ENCODE assay signal across 8 cellular contexts in genomic region chr16:3020604-3021448, GRCh38. TPM values are rescaled to one million over a fixed set of nuclear protein-coding genes. Genes with fewer than 3 reads are reported as not detected.
DNase-seq lines count a peak whose midpoint lies in the region; ATAC-seq and TF ChIP-seq lines count a peak whose summit lies in the region.

No MANE protein-coding gene starts in this region.

- H3K27me3 ChIP-seq in SU-DHL-6 (ENCODE audit: low read length): no peaks in the 10 kb centered on the region
- H3K27me3 ChIP-seq in ascending aorta: peaks cover 6% of the 10 kb centered on the region
- peaks cover 0 to 11% of the 10 kb centered on the region in 2 donors for H3K27me3 ChIP-seq in right atrium auricular region

- H3K27ac ChIP-seq in SU-DHL-6 (ENCODE audit: low read depth, low read length) (peak overlapping the region; percentile 40), ascending aorta (peak overlapping the region; percentile 98 to 100), right atrium auricular region (peak overlapping the region; percentile 95 to 99)

- H3K9ac ChIP-seq in SU-DHL-6 (ENCODE audit: low read length): peak overlapping the region; percentile 68

- peak overlapping the region; percentile 97 for H3K4me2 ChIP-seq in SU-DHL-6 (ENCODE audit: low read depth, low read length, poor library complexity, severe bottlenecking)

- peak overlapping the region; percentile 21 for H2AFZ ChIP-seq in SU-DHL-6 (ENCODE audit: low read depth, low read length, severe bottlenecking)

- no peaks in the 10 kb centered on the region for H3K9me2 ChIP-seq in SU-DHL-6 (replicated peaks; ENCODE audit: insufficient read depth, low read length)

- H3K4me1 ChIP-seq in ascending aorta: peaks cover 9 to 34% of the 10 kb centered on the region in 2 donors
- H3K4me1 ChIP-seq in right atrium auricular region: peaks cover 0 to 56% of the 10 kb centered on the region in 2 donors

- peak overlapping the region; percentile 65 for H3K4me3 ChIP-seq in SU-DHL-6 (ENCODE audit: insufficient read depth, low read length, poor library complexity, severe bottlenecking)
- peak overlapping the region; percentile 68 to 93 for H3K4me3 ChIP-seq in ascending aorta
- H3K4me3 ChIP-seq in right atrium auricular region: peak overlapping the region; percentile 74 to 94

- no peaks in the 10 kb centered on the region for H4K20me1 ChIP-seq in SU-DHL-6 (ENCODE audit: low read depth, low read length)

- peak; percentile 24 for DNase-seq in NOMO-1 treated with DMSO at 0.1 percent for 48 hours (lab: John Stamatoyannopoulos, UW; ENCODE audit: unreplicated experiment)
- DNase-seq in NOMO-1 treated with dmso at 0.1 percent for 144 hours (lab: John Stamatoyannopoulos, UW; ENCODE audit: unreplicated experiment): no peak
- DNase-seq in ascending aorta (ENCODE audit: low spot score in 2 of 2): peak; percentile 80 to 97
- peak; percentile 85 for DNase-seq in right atrium auricular region (ENCODE audit: low spot score)
- DNase-seq in pulmonary artery endothelial cell (ENCODE audit: low read depth, low spot score): peak; percentile 66
- no peak for DNase-seq in HPDE6-E6E7 (ENCODE audit: extremely low spot score)

- TF ChIP-seq CTCF in SU-DHL-6 (IDR thresholded peaks at IDR 0.05; ENCODE audit: insufficient read depth, low read length, poor library complexity, severe bottlenecking): no peak
- TF ChIP-seq CTCF in ascending aorta (IDR thresholded peaks at IDR 0.05): peak in 1 of 3 experiments; percentile 9
- TF ChIP-seq CTCF in right atrium auricular region (IDR thresholded peaks at IDR 0.05): no peak

- intact Hi-C loops in ascending aorta (cut with DNase I): loop anchor here (1.0 to 10.0 kb wide), 10 partner anchors 17 to 1409 kb away; partner anchors contain the start of genes BRICD5, CEMP1, CRAMP1 and FLYWCH2

- H3K36me3 ChIP-seq in SU-DHL-6 (ENCODE audit: low read length): no peaks in the 10 kb centered on the region
- peaks cover 1 to 2% of the 10 kb centered on the region in 2 donors for H3K36me3 ChIP-seq in ascending aorta
- H3K36me3 ChIP-seq in right atrium auricular region: no peaks in the 10 kb centered on the region

- no peak for ATAC-seq in GM21367 (IDR thresholded peaks at IDR 0.05; ENCODE audit: unreplicated experiment)

- H3K9me3 ChIP-seq in SU-DHL-6 (ENCODE audit: insufficient read depth, low read length): no peaks in the 10 kb centered on the region
- no peaks in the 10 kb centered on the region for H3K9me3 ChIP-seq in ascending aorta
- H3K9me3 ChIP-seq in right atrium auricular region: no peaks in the 10 kb centered on the region

- no peaks in the 10 kb centered on the region for H3K79me2 ChIP-seq in SU-DHL-6 (ENCODE audit: insufficient read depth, low read length)

- peaks cover 18% of the 10 kb centered on the region for H3F3A ChIP-seq in SU-DHL-6 (ENCODE audit: insufficient read depth)

RNA-seq across cellular contexts. Expression of gene TNFRSF12A, which starts 0.7 kb away (rescaled TPM):
- total RNA-seq in ascending aorta (914 TPM), right atrium auricular region (100 to 1,000 TPM in 1 of 2 donors, 10 to 100 TPM in 1; 36.8 to 280 TPM), pulmonary artery endothelial cell (158 and 171 TPM in 2 replicates)

RNA-seq across cellular contexts. Expression of gene CLDN6, which starts 2.8 kb away (rescaled TPM):
- total RNA-seq in ascending aorta: not detected
- total RNA-seq in right atrium auricular region: not detected
- total RNA-seq in pulmonary artery endothelial cell: not detected in 2 replicates

RNA-seq across cellular contexts. Expression of gene HCFC1R1, which starts 2.9 kb away (rescaled TPM):
- total RNA-seq in ascending aorta: 50.8 TPM
- 10 to 100 TPM; 22.5 to 33.1 TPM for total RNA-seq in right atrium auricular region
- 10.0 and 11.5 TPM in 2 replicates for total RNA-seq in pulmonary artery endothelial cell

RNA-seq across cellular contexts. Expression of gene THOC6, which starts 3.0 kb away (rescaled TPM):
- total RNA-seq in ascending aorta: 32.6 TPM
- 10 to 100 TPM in 1 of 2 donors, 1 to 10 TPM in 1; 7.4 to 12.6 TPM for total RNA-seq in right atrium auricular region
- total RNA-seq in pulmonary artery endothelial cell: 24.0 and 32.3 TPM in 2 replicates

RNA-seq across cellular contexts. Expression of gene CLDN9, which starts 8.1 kb away (rescaled TPM):
- total RNA-seq in ascending aorta (not detected), right atrium auricular region (under 1 TPM in 1 of 2 donors, not detected in 1; 0.39 TPM), pulmonary artery endothelial cell (not detected in 2 replicates)

Comparison
In these comparisons a context has a peak if more than half of its experiments do, and no peak if none do; other contexts are left out.
1. DNase-seq: peak in NOMO-1 treated with DMSO at 0.1 percent for 48 hours (single experiment), ascending aorta (2 of 2), right atrium auricular region (single experiment) and pulmonary artery endothelial cell (single experiment); none in NOMO-1 treated with dmso at 0.1 percent for 144 hours (single experiment) and HPDE6-E6E7 (single experiment).
2. H3K27ac ChIP-seq: peak in every context shown above with its lines; median percentile 99 in ascending aorta; 97 in right atrium auricular region; 40 in SU-DHL-6.
3. Peak in every context shown above with its lines, with median percentiles within 50 percentile points of each other: H3K4me3 ChIP-seq.